Comparison of ENCODE assay signal across 23 cellular contexts in genomic region chr4:170399894-170400293, GRCh38.
"Had no signal": no experiment of that assay in that cellular context is flagged by ENCODE, and none has a peak within 500 bp of the region (broad histone marks: within the 10 kb centered on the region; RNA-seq: fewer than 3 reads in every experiment).

No MANE protein-coding gene starts in this region.

- H3K4me3 ChIP-seq: left lung, skin epidermis, stomach had no signal

- H3K36me3 ChIP-seq: left lung, stomach had no signal

- ATAC-seq: activated CD8-positive, alpha-beta T cell treated with anti-CD3 and anti-CD28 coated beads for 36 hours; activated naive CD8-positive, alpha-beta T cell treated with anti-CD3 and anti-CD28 coated beads, Interleukin-2, amount 50 U/mL, for 24 hours; activated T-cell treated with anti-CD3 and anti-CD28 coated beads, Interleukin-2, amount 50 U/mL, for 4 hours; effector memory CD8-positive, alpha-beta T cell; left lung; right cardiac atrium had no signal

- H3K4me1 ChIP-seq: left lung, stomach had no signal

- H3K27me3 ChIP-seq: left lung, stomach had no signal

- H3K27ac ChIP-seq: left lung, skin epidermis, stomach had no signal

- H3K4me3 Mint-ChIP-seq: activated CD8-positive, alpha-beta T cell treated with anti-CD3 and anti-CD28 coated beads for 36 hours; activated naive CD4-positive, alpha-beta T cell treated with anti-CD3 and anti-CD28 coated beads, Interleukin-2, amount 10 ng/mL, durations not matched to agents 7 days and 5 days; activated naive CD8-positive, alpha-beta T cell treated with anti-CD3 and anti-CD28 coated beads, Interleukin-2, amount 50 U/mL, for 24 hours; activated T-cell treated with anti-CD3 and anti-CD28 coated beads, Interleukin-2, amount 50 U/mL, for 4 hours; brain; effector memory CD8-positive, alpha-beta T cell; neural crest cell had no signal

- H3K4me1 Mint-ChIP-seq: activated naive CD4-positive, alpha-beta T cell treated with anti-CD3 and anti-CD28 coated beads, Interleukin-2, amount 10 ng/mL, durations not matched to agents 7 days and 5 days; activated naive CD8-positive, alpha-beta T cell treated with anti-CD3 and anti-CD28 coated beads, Interleukin-2, amount 50 U/mL, for 24 hours; brain; neural crest cell had no signal

- H3K36me3 Mint-ChIP-seq: activated naive CD4-positive, alpha-beta T cell treated with anti-CD3 and anti-CD28 coated beads, Interleukin-2, amount 10 ng/mL, durations not matched to agents 7 days and 5 days; brain had no signal

- H3K9me3 Mint-ChIP-seq: activated naive CD4-positive, alpha-beta T cell treated with anti-CD3 and anti-CD28 coated beads, Interleukin-2, amount 10 ng/mL, durations not matched to agents 7 days and 5 days; activated naive CD8-positive, alpha-beta T cell treated with anti-CD3 and anti-CD28 coated beads, Interleukin-2, amount 50 U/mL, for 24 hours had no signal

- H3K27me3 Mint-ChIP-seq: activated CD8-positive, alpha-beta T cell treated with anti-CD3 and anti-CD28 coated beads for 36 hours; activated naive CD4-positive, alpha-beta T cell treated with anti-CD3 and anti-CD28 coated beads, Interleukin-2, amount 10 ng/mL, durations not matched to agents 7 days and 5 days; activated naive CD8-positive, alpha-beta T cell treated with anti-CD3 and anti-CD28 coated beads, Interleukin-2, amount 50 U/mL, for 24 hours; effector memory CD8-positive, alpha-beta T cell; progenitor cell of endocrine pancreas had no signal

- DNase-seq: activated CD4-positive, alpha-beta T cell treated with anti-CD3 and anti-CD28 coated beads for 48 hours; activated CD4-positive, CD25-positive, alpha-beta regulatory T cell; activated CD8-positive, alpha-beta T cell treated with anti-CD3 and anti-CD28 coated beads for 36 hours; activated naive CD4-positive, alpha-beta T cell treated with anti-CD3 and anti-CD28 coated beads, Interleukin-2, amount 10 ng/mL, durations not matched to agents 7 days and 5 days; activated naive CD8-positive, alpha-beta T cell treated with anti-CD3 and anti-CD28 coated beads, Interleukin-2, amount 50 U/mL, for 24 hours; activated T-cell treated with anti-CD3 and anti-CD28 coated beads, Interleukin-2, amount 50 U/mL, for 4 hours; anterior cingulate cortex; effector memory CD8-positive, alpha-beta T cell; foreskin melanocyte; glutamatergic neuron; hypothalamus; islet precursor cell; left lung; mammary epithelial cell; right cardiac atrium; stimulated activated CD4-positive, alpha-beta T cell treated with anti-CD3 and anti-CD28 coated beads, Interleukin-15, amount 100 ng/mL, for 24 hours; stimulated activated CD4-positive, alpha-beta T cell treated with anti-CD3 and anti-CD28 coated beads, Interleukin-2, amount 100 ng/mL, for 48 hours; stomach; trophoblast cell had no signal

- H3K27ac Mint-ChIP-seq: activated CD8-positive, alpha-beta T cell treated with anti-CD3 and anti-CD28 coated beads for 36 hours; activated naive CD4-positive, alpha-beta T cell treated with anti-CD3 and anti-CD28 coated beads, Interleukin-2, amount 10 ng/mL, durations not matched to agents 7 days and 5 days; activated naive CD8-positive, alpha-beta T cell treated with anti-CD3 and anti-CD28 coated beads, Interleukin-2, amount 50 U/mL, for 24 hours; brain; effector memory CD8-positive, alpha-beta T cell; progenitor cell of endocrine pancreas had no signal
